In the genomic region with DNA sequence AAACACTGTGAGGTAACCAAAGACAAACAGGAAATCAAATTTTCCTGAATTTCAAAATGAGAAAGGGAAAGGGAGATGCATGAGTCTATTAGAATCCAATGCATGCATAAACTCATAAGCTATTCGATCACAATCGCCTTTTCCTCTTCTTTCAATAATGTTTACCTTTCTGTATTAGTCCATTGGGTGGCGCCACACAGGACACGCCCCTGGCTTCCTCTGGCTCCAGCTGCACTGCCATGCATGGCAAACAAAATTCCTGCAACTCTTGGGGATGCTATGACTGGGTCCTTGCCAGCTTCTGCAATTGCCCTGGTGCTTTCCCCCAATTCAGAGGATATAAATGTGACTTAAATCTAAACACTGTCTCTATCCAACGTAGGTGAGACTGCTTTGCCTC, we compare ENCODE assay signal across 19 cellular contexts.
DNase-seq lines count a peak whose midpoint lies in the region; ATAC-seq and TF ChIP-seq lines count a peak whose summit lies in the region.
"Had no signal": no experiment of that assay in that cellular context is flagged by ENCODE, and none has a peak within 500 bp of the region (broad histone marks: within the 10 kb centered on the region; RNA-seq: fewer than 3 reads in every experiment).

No MANE protein-coding gene starts in this region.

- H3K4me1 ChIP-seq in PC-3 (ENCODE audit: insufficient read depth, low read length): no peaks in the 10 kb centered on the region
- H3K4me1 ChIP-seq in foreskin keratinocyte: no peaks in the 10 kb centered on the region
- H3K4me1 ChIP-seq: Caco-2, HAP-1, SJCRH30 had no signal

- no peak overlapping the region for H3K4me3 ChIP-seq in PC-3 (ENCODE audit: low read length)
- H3K4me3 ChIP-seq: HAP-1, SJCRH30 had no signal

- no peak for ATAC-seq in PC-3
- no peak for ATAC-seq in foreskin keratinocyte
- ATAC-seq in GM18502 (IDR thresholded peaks at IDR 0.05; ENCODE audit: poor library complexity, unreplicated experiment): no peak
- ATAC-seq: T-helper 17 cell had no signal

- peaks cover 7% of the 10 kb centered on the region for H3K9me3 Mint-ChIP-seq in activated CD4-positive, alpha-beta memory T cell treated with anti-CD3 and anti-CD28 coated beads, Interleukin-2, amount 10 ng/mL, durations not matched to agents 7 days and 5 days

- H3K27me3 ChIP-seq in PC-3 (ENCODE audit: low read length) (no peaks in the 10 kb centered on the region), foreskin keratinocyte (no peaks in the 10 kb centered on the region)
- H3K27me3 ChIP-seq: SJCRH30 had no signal

- peak; percentile 16; the same call in 1 of the 2 replicates for TF ChIP-seq CTCF in PC-3 (conservative IDR thresholded peaks at IDR 0.05; ENCODE audit: low read depth, low read length)
- TF ChIP-seq CTCF in foreskin keratinocyte (conservative IDR thresholded peaks at IDR 0.05): peak; percentile 6

- H3F3A ChIP-seq in PC-3 (ENCODE audit: low read length, unreplicated experiment): no peaks in the 10 kb centered on the region

- POLR2A ChIA-PET in PC-3 (lab: Charles Lee; ENCODE audit: unreplicated experiment): no interaction called here
- POLR2A ChIA-PET in activated CD4-positive, alpha-beta memory T cell treated with anti-CD3 and anti-CD28 coated beads, Interleukin-2, amount 10 ng/mL, durations not matched to agents 7 days and 5 days (lab: Charles Lee): no interaction called here

- no peaks in the 10 kb centered on the region for H3K36me3 ChIP-seq in PC-3 (ENCODE audit: low read depth, low read length)
- H3K36me3 ChIP-seq: HAP-1, SJCRH30 had no signal

- H4K20me1 ChIP-seq in PC-3 (ENCODE audit: low read length): no peaks in the 10 kb centered on the region

- H3K4me1 Mint-ChIP-seq in activated CD4-positive, alpha-beta memory T cell treated with anti-CD3 and anti-CD28 coated beads, Interleukin-2, amount 10 ng/mL, durations not matched to agents 7 days and 5 days: no peaks in the 10 kb centered on the region
- H3K4me1 Mint-ChIP-seq: B cell, T-helper 17 cell had no signal

- no peaks in the 10 kb centered on the region for H3K9me2 ChIP-seq in PC-3 (replicated peaks; ENCODE audit: low read length)

- H2AFZ ChIP-seq in PC-3 (ENCODE audit: low read length): no peak overlapping the region

- BruUV-seq in PC-3 (replicated peaks; lab: Mats Ljungman, UMichigan): no TSS peak

- CTCF ChIA-PET in PC-3 (lab: Charles Lee): no interaction called here
- CTCF ChIA-PET in activated CD4-positive, alpha-beta memory T cell treated with anti-CD3 and anti-CD28 coated beads, Interleukin-2, amount 10 ng/mL, durations not matched to agents 7 days and 5 days (lab: Charles Lee): no interaction called here

- peak; percentile 38 for DNase-seq in DMS53 (lab: John Stamatoyannopoulos, UW)
- DNase-seq in DMS53 treated with DMSO at 0.1 percent for 48 hours (lab: John Stamatoyannopoulos, UW; ENCODE audit: unreplicated experiment): no peak
- no peak for DNase-seq in PC-3
- DNase-seq in foreskin keratinocyte: no peak
- no peak for DNase-seq in NOMO-1 (lab: John Stamatoyannopoulos, UW; ENCODE audit: unreplicated experiment in 2 of 2)
- DNase-seq in activated CD4-positive, alpha-beta memory T cell treated with anti-CD3 and anti-CD28 coated beads, Interleukin-2, amount 10 ng/mL, durations not matched to agents 7 days and 5 days: no peak
- no peak for DNase-seq in DMS153 treated with DMSO at 0.1 percent for 48 hours (lab: John Stamatoyannopoulos, UW; ENCODE audit: unreplicated experiment)
- DNase-seq: 8988T; CD4-positive, alpha-beta T cell; NCI-H1105; NCI-H1694; NCI-H2081 treated with DMSO at 0.1 percent for 48 hours; NCI-H510A; SJCRH30; T-helper 17 cell had no signal

- H3K9me3 ChIP-seq in PC-3 (ENCODE audit: low read length): no peaks in the 10 kb centered on the region
- H3K9me3 ChIP-seq: Caco-2, HAP-1, SJCRH30 had no signal

- H3K9ac ChIP-seq in PC-3 (ENCODE audit: low read length): no peak overlapping the region

- H3K79me2 ChIP-seq in PC-3 (ENCODE audit: low read length): no peaks in the 10 kb centered on the region

- intact Hi-C loops in PC-3 (cut with micrococcal nuclease): no loop called here

- no peaks in the 10 kb centered on the region for H3K27me3 Mint-ChIP-seq in activated CD4-positive, alpha-beta memory T cell treated with anti-CD3 and anti-CD28 coated beads, Interleukin-2, amount 10 ng/mL, durations not matched to agents 7 days and 5 days
- H3K27me3 Mint-ChIP-seq: B cell; CD4-positive, alpha-beta T cell; T-helper 17 cell had no signal

- H3K36me3 Mint-ChIP-seq in activated CD4-positive, alpha-beta memory T cell treated with anti-CD3 and anti-CD28 coated beads, Interleukin-2, amount 10 ng/mL, durations not matched to agents 7 days and 5 days (ENCODE audit: low read depth): no peaks in the 10 kb centered on the region

- H3K27ac Mint-ChIP-seq in activated CD4-positive, alpha-beta memory T cell treated with anti-CD3 and anti-CD28 coated beads, Interleukin-2, amount 10 ng/mL, durations not matched to agents 7 days and 5 days: no peak overlapping the region
- H3K27ac Mint-ChIP-seq: B cell; CD4-positive, alpha-beta T cell; T-helper 17 cell had no signal

- H3K27ac ChIP-seq in PC-3 (ENCODE audit: low read length) (no peak overlapping the region), foreskin keratinocyte (no peak overlapping the region)
- H3K27ac ChIP-seq: SJCRH30 had no signal

- no peak overlapping the region for H3K4me2 ChIP-seq in PC-3 (ENCODE audit: low read length)

- H3K4me3 Mint-ChIP-seq in activated CD4-positive, alpha-beta memory T cell treated with anti-CD3 and anti-CD28 coated beads, Interleukin-2, amount 10 ng/mL, durations not matched to agents 7 days and 5 days: no peak overlapping the region
- H3K4me3 Mint-ChIP-seq: B cell; CD4-positive, alpha-beta T cell; T-helper 17 cell had no signal
